8 cellular contexts compared by ENCODE assay signal in the genomic region with DNA sequence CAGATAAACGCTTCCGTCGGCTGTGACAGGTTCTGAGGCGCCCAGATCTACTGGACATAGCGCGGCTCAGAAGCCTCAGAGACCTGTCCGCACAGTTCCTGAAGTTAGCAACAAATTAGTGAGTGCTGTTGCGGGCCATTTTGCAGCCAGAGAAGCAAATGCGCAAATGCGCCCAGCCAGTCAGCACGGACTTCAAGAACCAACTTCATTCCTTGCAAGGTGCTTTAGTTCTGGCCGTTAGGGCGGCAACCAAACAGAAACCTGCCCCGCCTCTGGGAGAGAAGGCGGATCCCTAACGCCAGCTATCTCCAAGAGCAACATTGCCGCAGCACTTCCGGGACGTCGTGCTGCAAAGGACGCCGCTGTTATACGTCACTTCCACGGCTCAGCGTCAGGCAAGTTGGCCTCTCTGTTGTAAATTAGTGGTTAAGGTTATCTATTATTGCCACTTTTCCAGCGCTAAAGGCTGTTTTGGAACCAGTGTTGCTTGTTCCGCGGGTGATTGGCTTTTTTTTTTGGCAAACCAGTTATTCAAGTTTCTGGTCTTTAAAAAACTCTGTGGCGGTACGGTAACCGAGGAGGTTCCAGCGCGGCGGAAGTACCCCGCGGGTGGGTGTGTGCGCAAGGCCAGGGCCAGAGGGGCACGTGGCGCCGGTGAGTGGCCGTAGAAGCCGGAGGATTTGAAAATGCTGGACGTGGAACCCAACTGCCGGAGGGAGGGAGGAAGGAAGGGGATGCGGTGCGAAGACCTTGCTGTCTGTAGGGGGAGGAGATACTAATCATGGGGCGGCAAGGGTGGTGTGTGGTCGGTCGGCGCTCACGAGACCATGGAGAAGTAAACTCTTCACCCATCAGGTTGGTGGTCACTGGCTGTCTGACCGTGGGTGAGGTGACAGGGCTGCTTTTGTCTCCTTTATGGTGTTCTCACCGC. TPM values are rescaled to one million over a fixed set of nuclear protein-coding genes. Genes with fewer than 3 reads are reported as not detected.
DNase-seq lines count a peak whose midpoint lies in the region; ATAC-seq and TF ChIP-seq lines count a peak whose summit lies in the region.

A gene (plus strand): TSS at position 612 of the 931 bp plus-strand sequence. CDS start 403 bp downstream, outside the sequence.

- TF ChIP-seq CTCF in GM12875 (IDR thresholded peaks at IDR 0.05; ENCODE audit: borderline replicate concordance, insufficient read depth, low read depth, low read length) (no peak), heart left ventricle (IDR thresholded peaks at IDR 0.05) (peak in 1 of 12 donors; percentile 16), upper lobe of right lung (IDR thresholded peaks at IDR 0.05) (peak; percentile 3)

- intact Hi-C loops in heart left ventricle (cut with DNase I): loop anchor here in 9 of 10 donors (1.0 to 10.0 kb wide), 12 partner anchors 83 to 1193 kb away; a partner anchor contains a TSS
- intact Hi-C loops in upper lobe of right lung (cut with DNase I): no loop called here

- no peaks in the 10 kb centered on the region for H3K27me3 ChIP-seq in adipocyte (replicated peaks; ENCODE audit: control insufficient read depth, insufficient read depth, low read length)
- no peaks in the 10 kb centered on the region for H3K27me3 ChIP-seq in heart left ventricle
- H3K27me3 ChIP-seq in upper lobe of right lung: no peaks in the 10 kb centered on the region

- ATAC-seq in HG02798 (IDR thresholded peaks at IDR 0.05; ENCODE audit: poor library complexity, unreplicated experiment) (peak; percentile 100), heart left ventricle (peak; percentile 99 to 100 (median 100)), upper lobe of right lung (peak; percentile 99)

- H3K36me3 ChIP-seq in adipocyte (ENCODE audit: control insufficient read depth, insufficient read depth, low read length, severe bottlenecking): peaks cover 9% of the 10 kb centered on the region
- H3K36me3 ChIP-seq in heart left ventricle: peaks cover 0 to 32% (median 21%) of the 10 kb centered on the region in 9 donors
- peaks cover 30% of the 10 kb centered on the region for H3K36me3 ChIP-seq in upper lobe of right lung

- peak; percentile 87 for DNase-seq in NCI-H1436 (lab: John Stamatoyannopoulos, UW)
- DNase-seq in T follicular helper cell (ENCODE audit: low read depth): peak; percentile 81
- DNase-seq in adipocyte (ENCODE audit: low read depth): peak; percentile 96
- DNase-seq in heart left ventricle: peak; percentile 87 to 93 (median 90)
- DNase-seq in pons (ENCODE audit: low spot score): peak; percentile 94
- DNase-seq in upper lobe of right lung: peak; percentile 94

- H3K9me3 ChIP-seq in adipocyte (ENCODE audit: control insufficient read depth, low read length) (no peaks in the 10 kb centered on the region), heart left ventricle (no peaks in the 10 kb centered on the region), upper lobe of right lung (no peaks in the 10 kb centered on the region)

- H3K4me3 ChIP-seq in GM12875 (ENCODE audit: low read depth, low read length) (peak within 1 kb of the TSS; percentile 96), adipocyte (ENCODE audit: low read length) (peak within 1 kb of the TSS; percentile 100), heart left ventricle (peak within 1 kb of the TSS; percentile 71 to 92 (median 80)), upper lobe of right lung (peak within 1 kb of the TSS; percentile 84)

- peak within 1 kb of the TSS; percentile 97 for H3K9ac ChIP-seq in adipocyte (ENCODE audit: low read length)

- TF ChIP-seq POLR2A in heart left ventricle (IDR thresholded peaks at IDR 0.05): peak in 1 of 2 donors; percentile 48

- peaks cover 18% of the 10 kb centered on the region for H3K4me1 ChIP-seq in adipocyte (ENCODE audit: control insufficient read depth, insufficient read depth, low read length)
- H3K4me1 ChIP-seq in heart left ventricle: peaks cover 0 to 21% (median 13%) of the 10 kb centered on the region in 12 donors
- peaks cover 8% of the 10 kb centered on the region for H3K4me1 ChIP-seq in upper lobe of right lung

- 0 to 1% (median 0%) methylated on average over 53 of the region's 53 CpGs for WGBS in heart left ventricle, 4 donors

- H3K27ac ChIP-seq in heart left ventricle (peak within 1 kb of the TSS; percentile 39 to 93 (median 84)), upper lobe of right lung (peak within 1 kb of the TSS; percentile 90)

RNA-seq across cellular contexts. Expression of the gene that starts here (rescaled TPM):
- total RNA-seq in heart left ventricle (10 to 100 TPM in 2 of 9 donors, 1 to 10 TPM in 7; 3.2 to 10.9 (median 8.5) TPM), upper lobe of right lung (12.2 TPM)
- 10 to 100 TPM; 13.1 to 22.3 TPM for polyA plus RNA-seq in heart left ventricle

Comparison
In these comparisons a context has a peak if more than half of its experiments do, and no peak if none do; other contexts are left out.
1. Peak in every context shown above with its lines: DNase-seq, ATAC-seq, H3K4me3 ChIP-seq and H3K27ac ChIP-seq.